19 cellular contexts compared by ENCODE assay signal in the genomic region with DNA sequence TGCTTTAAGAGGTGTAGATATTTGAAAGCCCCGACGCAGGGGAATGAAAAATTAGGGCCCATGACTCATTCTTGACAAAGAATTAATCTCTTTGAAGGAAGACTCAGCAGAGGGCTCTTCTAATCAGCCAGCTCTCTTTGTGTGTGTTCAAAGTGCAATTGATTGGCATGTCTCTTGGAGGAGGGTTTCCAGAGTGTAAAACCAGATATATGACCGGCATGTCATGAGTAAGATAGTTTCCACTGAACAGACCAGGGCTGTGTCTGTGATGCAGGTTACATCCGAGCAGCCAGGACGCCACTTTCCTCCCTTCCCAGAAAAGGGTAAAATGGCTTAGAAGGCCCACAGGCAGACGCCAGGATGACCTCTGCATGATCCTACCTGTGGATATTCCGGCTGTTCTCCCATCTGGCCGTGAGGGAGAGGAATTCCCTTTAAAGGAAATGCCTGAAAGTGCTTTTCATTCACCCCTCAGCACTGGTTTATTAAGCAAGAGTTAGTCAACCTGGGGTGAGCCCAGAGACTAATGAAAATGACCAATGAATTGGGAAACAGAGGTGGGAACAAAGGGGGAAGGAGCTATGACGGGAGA. TPM values are rescaled to one million over a fixed set of nuclear protein-coding genes. Genes with fewer than 3 reads are reported as not detected.
DNase-seq lines count a peak whose midpoint lies in the region; ATAC-seq, FAIRE-seq and TF ChIP-seq lines count a peak whose summit lies in the region.
"Had no signal": no experiment of that assay in that cellular context is flagged by ENCODE, and none has a peak within 500 bp of the region (broad histone marks: within the 10 kb centered on the region; RNA-seq: fewer than 3 reads in every experiment).

No MANE protein-coding gene starts in this region.

- no peaks in the 10 kb centered on the region for H4K20me1 ChIP-seq in astrocyte (ENCODE audit: insufficient read depth, low read length)

- H3K27me3 ChIP-seq in ACC112 (ENCODE audit: insufficient read depth, low read length) (no peaks in the 10 kb centered on the region), astrocyte (ENCODE audit: insufficient read depth, low read length) (no peaks in the 10 kb centered on the region)
- no peaks in the 10 kb centered on the region for H3K27me3 ChIP-seq in effector memory CD4-positive, alpha-beta T cell (replicated peaks; ENCODE audit: control insufficient read depth, insufficient read depth, low read length, poor library complexity, severe bottlenecking)
- H3K27me3 ChIP-seq: vagina had no signal

- peaks cover 50% of the 10 kb centered on the region for H3K4me1 Mint-ChIP-seq in astrocyte (ENCODE audit: low read depth, unreplicated experiment)
- H3K4me1 Mint-ChIP-seq in activated naive CD8-positive, alpha-beta T cell treated with anti-CD3 and anti-CD28 coated beads for 36 hours: no peaks in the 10 kb centered on the region
- H3K4me1 Mint-ChIP-seq: stimulated activated memory B cell treated with anti-CD40 and anti-IgM and Interleukin-4, amounts not matched to agents 10 μg/mL and 1 μg/mL and 100 μg/mL, for 72 hours had no signal

- H3K4me1 ChIP-seq in ACC112 (ENCODE audit: control insufficient read depth, insufficient read depth, low read length, unreplicated experiment) (peaks cover 41% of the 10 kb centered on the region), astrocyte (ENCODE audit: insufficient read depth, low read length) (peaks cover 47% of the 10 kb centered on the region)
- no peaks in the 10 kb centered on the region for H3K4me1 ChIP-seq in effector memory CD4-positive, alpha-beta T cell (ENCODE audit: control insufficient read depth, insufficient read depth, low read length, poor library complexity, severe bottlenecking)

- no peaks in the 10 kb centered on the region for H3K9me3 ChIP-seq in astrocyte (ENCODE audit: insufficient read depth, low read depth, low read length)
- H3K9me3 ChIP-seq in effector memory CD4-positive, alpha-beta T cell (ENCODE audit: control insufficient read depth, low read length): no peaks in the 10 kb centered on the region
- H3K9me3 ChIP-seq: vagina had no signal

- TF ChIP-seq CTCF in astrocyte (IDR thresholded peaks at IDR 0.05; ENCODE audit: insufficient read depth, low read depth, low read length): no peak

- peaks cover 6% of the 10 kb centered on the region for H3K27me3 Mint-ChIP-seq in astrocyte (ENCODE audit: low read depth, unreplicated experiment)
- H3K27me3 Mint-ChIP-seq in activated naive CD8-positive, alpha-beta T cell treated with anti-CD3 and anti-CD28 coated beads for 36 hours: peaks cover 38% of the 10 kb centered on the region

- H2AFZ ChIP-seq in ACC112 (ENCODE audit: low read length, unreplicated experiment) (peak overlapping the region; percentile 3), astrocyte (ENCODE audit: low read depth, low read length) (no peak overlapping the region)

- peak; percentile 53 for DNase-seq in HPDE6-E6E7 (ENCODE audit: extremely low spot score)
- peak; percentile 86 for DNase-seq in astrocyte (ENCODE audit: low read depth)
- DNase-seq in islet precursor cell: peak; percentile 80
- no peak for DNase-seq in effector memory CD4-positive, alpha-beta T cell
- DNase-seq in activated naive CD8-positive, alpha-beta T cell treated with anti-CD3 and anti-CD28 coated beads for 36 hours: no peak
- no peak for DNase-seq in SW 1271 (lab: John Stamatoyannopoulos, UW)
- DNase-seq: activated CD4-positive, alpha-beta T cell treated with anti-CD3 and anti-CD28 coated beads, Interleukin-2, amount 10 ng/mL, durations not matched to agents 24 days and 14 days; activated T-cell treated with anti-CD3 and anti-CD28 coated beads, Interleukin-2, amount 50 U/mL, for 48 hours; DMS79; NCI-H2081 treated with DMSO at 0.1 percent for 48 hours; stimulated activated CD4-positive, alpha-beta T cell treated with anti-CD3 and anti-CD28 coated beads, Interleukin-4, amount 100 ng/mL, for 4 hours had no signal

- H3K79me2 ChIP-seq in ACC112 (ENCODE audit: control insufficient read depth, insufficient read depth, low read length, unreplicated experiment) (no peaks in the 10 kb centered on the region), astrocyte (ENCODE audit: insufficient read depth, low read length) (no peaks in the 10 kb centered on the region)

- no peak overlapping the region for H3K4me3 Mint-ChIP-seq in astrocyte (ENCODE audit: unreplicated experiment)
- no peak overlapping the region for H3K4me3 Mint-ChIP-seq in activated naive CD8-positive, alpha-beta T cell treated with anti-CD3 and anti-CD28 coated beads for 36 hours
- H3K4me3 Mint-ChIP-seq: activated CD4-positive, alpha-beta T cell treated with anti-CD3 and anti-CD28 coated beads, Interleukin-2, amount 10 ng/mL, durations not matched to agents 24 days and 14 days; stimulated activated memory B cell treated with anti-CD40 and anti-IgM and Interleukin-4, amounts not matched to agents 10 μg/mL and 1 μg/mL and 100 μg/mL, for 72 hours; T-helper 1 cell treated with Interleukin-12 subunit alpha and Interleukin-12 subunit beta and Interleukin-4 antibody, amounts not matched to agents 30 μg/mL and 1 μg/mL, for 36 hours had no signal

- H3K27ac ChIP-seq in ACC112 (ENCODE audit: low read depth, low read length) (peak overlapping the region; percentile 89), astrocyte (ENCODE audit: low read depth, low read length) (peak overlapping the region; percentile 94)
- H3K27ac ChIP-seq in effector memory CD4-positive, alpha-beta T cell (ENCODE audit: insufficient read depth, low read length, poor library complexity, severe bottlenecking): no peak overlapping the region
- H3K27ac ChIP-seq: vagina had no signal

- peak overlapping the region; percentile 74 for H3K4me2 ChIP-seq in astrocyte (ENCODE audit: low read length)

- H3K27ac Mint-ChIP-seq in astrocyte (ENCODE audit: unreplicated experiment): peak overlapping the region; percentile 96
- no peak overlapping the region for H3K27ac Mint-ChIP-seq in activated naive CD8-positive, alpha-beta T cell treated with anti-CD3 and anti-CD28 coated beads for 36 hours
- H3K27ac Mint-ChIP-seq: activated CD4-positive, alpha-beta T cell treated with anti-CD3 and anti-CD28 coated beads, Interleukin-2, amount 10 ng/mL, durations not matched to agents 24 days and 14 days; stimulated activated memory B cell treated with anti-CD40 and anti-IgM and Interleukin-4, amounts not matched to agents 10 μg/mL and 1 μg/mL and 100 μg/mL, for 72 hours; T-helper 1 cell treated with Interleukin-12 subunit alpha and Interleukin-12 subunit beta and Interleukin-4 antibody, amounts not matched to agents 30 μg/mL and 1 μg/mL, for 36 hours had no signal

- peak overlapping the region; percentile 70 for H3K9ac ChIP-seq in astrocyte (ENCODE audit: low read length)

- no peaks in the 10 kb centered on the region for H3K9me3 Mint-ChIP-seq in astrocyte (ENCODE audit: unreplicated experiment)
- no peaks in the 10 kb centered on the region for H3K9me3 Mint-ChIP-seq in activated naive CD8-positive, alpha-beta T cell treated with anti-CD3 and anti-CD28 coated beads for 36 hours
- H3K9me3 Mint-ChIP-seq: activated CD4-positive, alpha-beta T cell treated with anti-CD3 and anti-CD28 coated beads, Interleukin-2, amount 10 ng/mL, durations not matched to agents 24 days and 14 days; stimulated activated memory B cell treated with anti-CD40 and anti-IgM and Interleukin-4, amounts not matched to agents 10 μg/mL and 1 μg/mL and 100 μg/mL, for 72 hours; T-helper 1 cell treated with Interleukin-12 subunit alpha and Interleukin-12 subunit beta and Interleukin-4 antibody, amounts not matched to agents 30 μg/mL and 1 μg/mL, for 36 hours had no signal

- no peaks in the 10 kb centered on the region for H3K36me3 ChIP-seq in ACC112 (ENCODE audit: insufficient read depth, low read length)
- no peaks in the 10 kb centered on the region for H3K36me3 ChIP-seq in astrocyte (ENCODE audit: insufficient read depth, low read length)
- no peaks in the 10 kb centered on the region for H3K36me3 ChIP-seq in effector memory CD4-positive, alpha-beta T cell (ENCODE audit: control insufficient read depth, insufficient read depth, low read length)
- H3K36me3 ChIP-seq: vagina had no signal

- no peak for ATAC-seq in HG02588 (IDR thresholded peaks at IDR 0.05; ENCODE audit: unreplicated experiment)
- ATAC-seq: stimulated activated memory B cell treated with anti-CD40 and anti-IgM and Interleukin-4, amounts not matched to agents 10 μg/mL and 1 μg/mL and 100 μg/mL, for 72 hours had no signal

- no peaks in the 10 kb centered on the region for H3K36me3 Mint-ChIP-seq in astrocyte (ENCODE audit: low read depth, unreplicated experiment)
- H3K36me3 Mint-ChIP-seq in activated naive CD8-positive, alpha-beta T cell treated with anti-CD3 and anti-CD28 coated beads for 36 hours: no peaks in the 10 kb centered on the region
- H3K36me3 Mint-ChIP-seq: stimulated activated memory B cell treated with anti-CD40 and anti-IgM and Interleukin-4, amounts not matched to agents 10 μg/mL and 1 μg/mL and 100 μg/mL, for 72 hours had no signal

- H3K4me3 ChIP-seq in ACC112 (ENCODE audit: low read depth, low read length) (peak overlapping the region; percentile 1; the same call in 1 of the 2 replicates), astrocyte (ENCODE audit: insufficient read depth, low read depth, low read length) (peak overlapping the region; percentile 9)
- no peak overlapping the region for H3K4me3 ChIP-seq in effector memory CD4-positive, alpha-beta T cell (ENCODE audit: insufficient read depth, low read depth, low read length, poor library complexity, severe bottlenecking)
- H3K4me3 ChIP-seq: vagina had no signal

- FAIRE-seq in astrocyte (lab: Jason Lieb, UNC): no peak
- FAIRE-seq: GM12892 had no signal

RNA-seq across cellular contexts. Expression of a gene that starts 7.2 kb away (rescaled TPM):
- total RNA-seq in astrocyte: not detected in 2 replicates
- total RNA-seq in activated naive CD8-positive, alpha-beta T cell treated with anti-CD3 and anti-CD28 coated beads for 36 hours: not detected
- total RNA-seq: activated CD4-positive, alpha-beta T cell treated with anti-CD3 and anti-CD28 coated beads, Interleukin-2, amount 10 ng/mL, durations not matched to agents 24 days and 14 days; myocyte; OCI-LY7; vagina had no signal

RNA-seq across cellular contexts. Expression of a gene that starts 10.5 kb away (rescaled TPM):
- total RNA-seq in astrocyte: not detected in 2 replicates
- not detected for total RNA-seq in activated naive CD8-positive, alpha-beta T cell treated with anti-CD3 and anti-CD28 coated beads for 36 hours
- total RNA-seq: activated CD4-positive, alpha-beta T cell treated with anti-CD3 and anti-CD28 coated beads, Interleukin-2, amount 10 ng/mL, durations not matched to agents 24 days and 14 days; myocyte; OCI-LY7 had no signal

RNA-seq across cellular contexts. Expression of a gene that starts 32.2 kb away (rescaled TPM):
- total RNA-seq in astrocyte: not detected in 2 replicates
- total RNA-seq in activated naive CD8-positive, alpha-beta T cell treated with anti-CD3 and anti-CD28 coated beads for 36 hours: not detected
- total RNA-seq: activated CD4-positive, alpha-beta T cell treated with anti-CD3 and anti-CD28 coated beads, Interleukin-2, amount 10 ng/mL, durations not matched to agents 24 days and 14 days; myocyte; OCI-LY7 had no signal

RNA-seq across cellular contexts. Expression of a gene that starts 35.3 kb away (rescaled TPM):
- not detected in 2 replicates for total RNA-seq in astrocyte
- not detected for total RNA-seq in activated naive CD8-positive, alpha-beta T cell treated with anti-CD3 and anti-CD28 coated beads for 36 hours
- total RNA-seq: activated CD4-positive, alpha-beta T cell treated with anti-CD3 and anti-CD28 coated beads, Interleukin-2, amount 10 ng/mL, durations not matched to agents 24 days and 14 days; myocyte; OCI-LY7; vagina had no signal

RNA-seq across cellular contexts. Expression of a gene that starts 51.6 kb away (rescaled TPM):
- total RNA-seq in astrocyte: 0.95 and 1.4 TPM in 2 replicates
- total RNA-seq in activated naive CD8-positive, alpha-beta T cell treated with anti-CD3 and anti-CD28 coated beads for 36 hours: not detected
- total RNA-seq: activated CD4-positive, alpha-beta T cell treated with anti-CD3 and anti-CD28 coated beads, Interleukin-2, amount 10 ng/mL, durations not matched to agents 24 days and 14 days; myocyte had no signal

Comparison
In these comparisons a context has a peak if more than half of its experiments do, and no peak if none do; other contexts are left out.
1. DNase-seq: peak in HPDE6-E6E7 (single experiment), astrocyte (single experiment) and islet precursor cell (single experiment); none in effector memory CD4-positive, alpha-beta T cell (0 of 3), activated naive CD8-positive, alpha-beta T cell treated with anti-CD3 and anti-CD28 coated beads for 36 hours (single experiment) and SW 1271 (0 of 2).